Comparison of ENCODE assay signal across 15 cellular contexts in genomic region chr13:34246511-34246910, GRCh38.
DNase-seq lines count a peak whose midpoint lies in the region; ATAC-seq and TF ChIP-seq lines count a peak whose summit lies in the region.
"Had no signal": no experiment of that assay in that cellular context is flagged by ENCODE, and none has a peak within 500 bp of the region (broad histone marks: within the 10 kb centered on the region; RNA-seq: fewer than 3 reads in every experiment).

No MANE protein-coding gene starts in this region.

- no peak overlapping the region for H3K4me3 ChIP-seq in AG10803 (ENCODE audit: low read length)
- no peak overlapping the region for H3K4me3 ChIP-seq in RWPE2 (ENCODE audit: severe bottlenecking)
- no peak overlapping the region for H3K4me3 ChIP-seq in fibroblast of villous mesenchyme (ENCODE audit: low read depth, low read length)
- H3K4me3 ChIP-seq in right cardiac atrium (ENCODE audit: low read length), result no peak overlapping the region
- no peak overlapping the region for H3K4me3 ChIP-seq in A673 (ENCODE audit: low read depth, low read length, poor library complexity, severe bottlenecking)
- H3K4me3 ChIP-seq in esophagus muscularis mucosa, result no peak overlapping the region
- H3K4me3 ChIP-seq: testis had no signal

- no peak overlapping the region for H3K4me3 Mint-ChIP-seq in activated T-helper 17 cell treated with anti-CD3 and anti-CD28 coated beads, Interleukin-2, amount 50 U/mL, for 72 hours
- H3K4me3 Mint-ChIP-seq: activated naive CD8-positive, alpha-beta T cell treated with anti-CD3 and anti-CD28 coated beads, Interleukin-2, amount 10 ng/mL, durations not matched to agents 7 days and 5 days; CD8-positive, alpha-beta T cell had no signal

- CTCF ChIA-PET in A673 (lab: Charles Lee), result no interaction called here

- H3K27ac Mint-ChIP-seq in activated T-helper 17 cell treated with anti-CD3 and anti-CD28 coated beads, Interleukin-2, amount 50 U/mL, for 72 hours, result no peak overlapping the region
- H3K27ac Mint-ChIP-seq: activated naive CD8-positive, alpha-beta T cell treated with anti-CD3 and anti-CD28 coated beads, Interleukin-2, amount 10 ng/mL, durations not matched to agents 7 days and 5 days; activated T-helper 2 cell treated with anti-CD3 and anti-CD28 coated beads, Interferon-gamma antibody, Interleukin-2, Interleukin-4, amounts not matched to agents 10 μg/mL and 5 μg/mL and 100 μg/mL, durations not matched to agents 14 hours and 24 hours and 36 hours; CD8-positive, alpha-beta T cell had no signal

- no peaks in the 10 kb centered on the region for H3K4me1 Mint-ChIP-seq in activated T-helper 17 cell treated with anti-CD3 and anti-CD28 coated beads, Interleukin-2, amount 50 U/mL, for 72 hours
- H3K4me1 Mint-ChIP-seq: activated naive CD8-positive, alpha-beta T cell treated with anti-CD3 and anti-CD28 coated beads, Interleukin-2, amount 10 ng/mL, durations not matched to agents 7 days and 5 days had no signal

- DNase-seq in AG10803 (ENCODE audit: low read depth) (peak; percentile 7), H4 (ENCODE audit: low spot score) (peak; percentile 64), RWPE2 (ENCODE audit: low spot score) (no peak), fibroblast of villous mesenchyme (ENCODE audit: low read depth) (peak; percentile 39), right cardiac atrium (no peak), A673 (ENCODE audit: low spot score) (no peak), esophagus muscularis mucosa (ENCODE audit: extremely low spot score) (no peak)
- DNase-seq: activated naive CD8-positive, alpha-beta T cell treated with anti-CD3 and anti-CD28 coated beads, Interleukin-2, amount 10 ng/mL, durations not matched to agents 7 days and 5 days; CD8-positive, alpha-beta T cell; erythroblast; NCI-H1436; occipital lobe; testis had no signal

- H3K27me3 Mint-ChIP-seq in activated T-helper 17 cell treated with anti-CD3 and anti-CD28 coated beads, Interleukin-2, amount 50 U/mL, for 72 hours, result no peaks in the 10 kb centered on the region
- H3K27me3 Mint-ChIP-seq: activated naive CD8-positive, alpha-beta T cell treated with anti-CD3 and anti-CD28 coated beads, Interleukin-2, amount 10 ng/mL, durations not matched to agents 7 days and 5 days had no signal

- no peak for TF ChIP-seq CTCF in AG10803 (conservative IDR thresholded peaks at IDR 0.05; ENCODE audit: low read length)
- TF ChIP-seq CTCF in RWPE2 (IDR thresholded peaks at IDR 0.05; ENCODE audit: poor library complexity, severe bottlenecking), result no peak
- no peak for TF ChIP-seq CTCF in fibroblast of villous mesenchyme (IDR thresholded peaks at IDR 0.05; ENCODE audit: insufficient read depth, low read depth, low read length)
- no peak for TF ChIP-seq CTCF in A673 (conservative IDR thresholded peaks at IDR 0.05; ENCODE audit: low read depth, low read length)
- TF ChIP-seq CTCF in esophagus muscularis mucosa (IDR thresholded peaks at IDR 0.05), result no peak

- POLR2A ChIA-PET in A673 (lab: Charles Lee; ENCODE audit: low non-redundant PET), result interaction anchor here (0.6 kb wide), 1 partner anchor 425 kb away, joined by 3 read pairs; no protein-coding TSS in a partner anchor

- TF ChIP-seq POLR2A in esophagus muscularis mucosa (IDR thresholded peaks at IDR 0.05; ENCODE audit: low read depth), result no peak

- 90% methylated on average over 2 of the region's 2 CpGs for WGBS in right cardiac atrium
- WGBS in esophagus muscularis mucosa, result 94% methylated on average over 2 of the region's 2 CpGs

- no peaks in the 10 kb centered on the region for H3K36me3 ChIP-seq in RWPE2 (ENCODE audit: low read depth)
- no peaks in the 10 kb centered on the region for H3K36me3 ChIP-seq in A673 (ENCODE audit: insufficient read depth, low read length, poor library complexity, severe bottlenecking)
- H3K36me3 ChIP-seq in esophagus muscularis mucosa, result no peaks in the 10 kb centered on the region

- H3K4me1 ChIP-seq in RWPE2 (ENCODE audit: insufficient read depth, poor library complexity, severe bottlenecking) (peaks cover 20% of the 10 kb centered on the region), right cardiac atrium (ENCODE audit: control insufficient read depth, insufficient read depth, low read length) (no peaks in the 10 kb centered on the region), A673 (ENCODE audit: insufficient read depth, low read length, poor library complexity, severe bottlenecking) (no peaks in the 10 kb centered on the region), esophagus muscularis mucosa (peaks cover 0 to 5% (median 4%) of the 10 kb centered on the region in 4 donors)
- H3K4me1 ChIP-seq: testis had no signal

- no peaks in the 10 kb centered on the region for H3K36me3 Mint-ChIP-seq in activated T-helper 17 cell treated with anti-CD3 and anti-CD28 coated beads, Interleukin-2, amount 50 U/mL, for 72 hours (ENCODE audit: low read depth)
- H3K36me3 Mint-ChIP-seq: activated naive CD8-positive, alpha-beta T cell treated with anti-CD3 and anti-CD28 coated beads, Interleukin-2, amount 10 ng/mL, durations not matched to agents 7 days and 5 days; CD8-positive, alpha-beta T cell had no signal

- H3K9me3 Mint-ChIP-seq in activated T-helper 17 cell treated with anti-CD3 and anti-CD28 coated beads, Interleukin-2, amount 50 U/mL, for 72 hours, result peaks cover 4% of the 10 kb centered on the region

- H3K9me3 ChIP-seq in RWPE2 (ENCODE audit: severe bottlenecking), result no peaks in the 10 kb centered on the region
- no peaks in the 10 kb centered on the region for H3K9me3 ChIP-seq in right cardiac atrium (ENCODE audit: control insufficient read depth, low read length)
- H3K9me3 ChIP-seq in A673 (ENCODE audit: low read depth, low read length, poor library complexity, severe bottlenecking), result no peaks in the 10 kb centered on the region
- no peaks in the 10 kb centered on the region for H3K9me3 ChIP-seq in esophagus muscularis mucosa
- H3K9me3 ChIP-seq: testis had no signal

- BruUV-seq in A673 (replicated peaks; lab: Mats Ljungman, UMichigan), result no TSS peak

- no peaks in the 10 kb centered on the region for H3K27me3 ChIP-seq in RWPE2 (ENCODE audit: insufficient read depth, poor library complexity, severe bottlenecking)
- H3K27me3 ChIP-seq in right cardiac atrium (ENCODE audit: control insufficient read depth, insufficient read depth), result no peaks in the 10 kb centered on the region
- peaks cover 5% of the 10 kb centered on the region for H3K27me3 ChIP-seq in A673 (replicated peaks; ENCODE audit: insufficient read depth, low read depth, low read length, poor library complexity)
- no peaks in the 10 kb centered on the region for H3K27me3 ChIP-seq in esophagus muscularis mucosa
- H3K27me3 ChIP-seq: testis had no signal

- intact Hi-C loops in right cardiac atrium (cut with DNase I), result no loop called here
- intact Hi-C loops in A673 (cut with micrococcal nuclease; ENCODE audit: unreplicated experiment), result no loop called here
- intact Hi-C loops in esophagus muscularis mucosa (cut with DNase I), result no loop called here

- TF ChIP-seq EP300 in esophagus muscularis mucosa (IDR thresholded peaks at IDR 0.05), result no peak

- ATAC-seq in RWPE2 (ENCODE audit: low read depth), result peak; percentile 98
- ATAC-seq in right cardiac atrium, result no peak
- no peak for ATAC-seq in activated T-helper 17 cell treated with anti-CD3 and anti-CD28 coated beads, Interleukin-2, amount 50 U/mL, for 72 hours (replicated peaks)
- ATAC-seq: CD8-positive, alpha-beta T cell had no signal

- H3K27ac ChIP-seq in RWPE2 (ENCODE audit: poor library complexity, severe bottlenecking) (peak overlapping the region; percentile 44), right cardiac atrium (ENCODE audit: low read length) (no peak overlapping the region), A673 (ENCODE audit: low read depth, low read length, poor library complexity, severe bottlenecking) (no peak overlapping the region), esophagus muscularis mucosa (replicated peaks in 1 of 4) (no peak overlapping the region)
- H3K27ac ChIP-seq: testis had no signal

Comparison
In these comparisons a context has a peak if more than half of its experiments do, and no peak if none do; other contexts are left out.
1. DNase-seq: peak in AG10803 (single experiment), H4 (single experiment) and fibroblast of villous mesenchyme (single experiment); none in RWPE2 (single experiment), right cardiac atrium (0 of 3), A673 (single experiment) and esophagus muscularis mucosa (single experiment).